Comparison of ENCODE assay signal across 13 cellular contexts in the genomic region with DNA sequence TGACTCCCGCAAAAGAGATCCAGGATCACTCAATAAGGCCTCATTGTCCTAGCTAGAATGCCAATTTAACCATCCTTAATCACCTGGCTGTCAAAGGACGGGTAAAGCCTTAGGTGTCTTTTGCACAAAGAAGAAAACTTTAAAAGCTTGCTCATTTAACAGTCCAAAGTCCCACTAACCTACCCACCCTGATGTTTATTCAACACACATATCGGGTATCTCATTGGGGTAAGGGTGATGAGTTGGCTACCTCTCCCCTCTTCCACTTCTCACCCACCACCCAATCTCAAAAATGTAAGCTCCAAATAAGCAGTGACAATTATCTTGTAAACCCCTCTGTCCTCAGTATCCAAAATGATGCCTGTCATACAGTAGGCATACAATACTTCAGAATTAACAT.
"Had no signal": no experiment of that assay in that cellular context is flagged by ENCODE, and none has a peak within 500 bp of the region (broad histone marks: within the 10 kb centered on the region; RNA-seq: fewer than 3 reads in every experiment).

No MANE protein-coding gene starts in this region.

- H3K9ac ChIP-seq: parathyroid adenoma had no signal

- H3K27me3 ChIP-seq: thyroid gland, vagina had no signal

- H3K36me3 ChIP-seq: thyroid gland, vagina had no signal

- DNase-seq: activated CD4-positive, alpha-beta memory T cell treated with anti-CD3 and anti-CD28 coated beads for 36 hours; activated CD4-positive, CD25-positive, alpha-beta regulatory T cell treated with anti-CD3 and anti-CD28 coated beads, Interleukin-2, amount 50 U/mL, for 72 hours; activated CD8-positive, alpha-beta memory T cell treated with anti-CD3 and anti-CD28 coated beads, Interleukin-2, amount 50 U/mL, for 4 hours; activated naive CD4-positive, alpha-beta T cell treated with Interleukin-2 at 50 U/mL for 16 hours; activated T-cell treated with anti-CD3 and anti-CD28 coated beads, Interleukin-2, amount 50 U/mL, for 72 hours; central memory CD4-positive, alpha-beta T cell; cortex of kidney; effector memory CD4-positive, alpha-beta T cell; kidney glomerular epithelial cell; small intestine; thyroid gland had no signal

- H3K79me2 ChIP-seq: parathyroid adenoma had no signal

- H3K9me3 ChIP-seq: thyroid gland, vagina had no signal

- H3K4me1 ChIP-seq: parathyroid adenoma had no signal

- FAIRE-seq: small intestine had no signal

- ATAC-seq: activated T-cell treated with anti-CD3 and anti-CD28 coated beads, Interleukin-2, amount 50 U/mL, for 72 hours had no signal
